In the genomic region with DNA sequence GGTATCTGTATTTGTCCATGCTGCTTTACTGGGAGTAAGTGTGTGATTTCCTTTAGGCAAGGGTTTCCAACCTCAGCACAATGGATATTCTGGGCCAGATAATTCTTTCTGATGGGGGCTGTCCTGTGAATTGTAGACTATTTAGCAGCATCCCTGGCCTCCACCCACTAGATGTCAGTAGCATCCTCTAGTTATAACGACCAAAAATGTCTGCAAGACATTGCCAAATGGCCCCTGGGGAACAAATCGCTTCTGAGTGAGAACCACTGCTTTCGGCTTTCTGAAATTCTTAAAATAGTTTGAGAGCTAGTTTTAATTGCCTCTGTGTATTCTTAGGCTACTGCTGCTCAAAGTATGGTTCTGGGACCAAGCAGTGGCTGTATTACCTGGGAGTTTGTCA, we compare ENCODE assay signal across 8 cellular contexts.
DNase-seq lines count a peak whose midpoint lies in the region; ATAC-seq and TF ChIP-seq lines count a peak whose summit lies in the region.

No MANE protein-coding gene starts in this region.

- H3K27me3 ChIP-seq in prostate gland (replicated peaks; ENCODE audit: insufficient read depth) = no peaks in the 10 kb centered on the region

- ATAC-seq in GM18499 (IDR thresholded peaks at IDR 0.05; ENCODE audit: insufficient read depth, unreplicated experiment) (peak; percentile 63), HG02884 (IDR thresholded peaks at IDR 0.05; ENCODE audit: unreplicated experiment) (peak; percentile 50), HG03196 (IDR thresholded peaks at IDR 0.05; ENCODE audit: unreplicated experiment) (no peak), HG03139 (IDR thresholded peaks at IDR 0.05; ENCODE audit: unreplicated experiment) (no peak)

- no peaks in the 10 kb centered on the region for H3K36me3 ChIP-seq in prostate gland

- no peak for TF ChIP-seq POLR2A in prostate gland (IDR thresholded peaks at IDR 0.05)

- 74% methylated on average over 3 of the region's 3 CpGs for WGBS in prostate gland

- no peaks in the 10 kb centered on the region for H3K9me3 ChIP-seq in prostate gland

- no peak overlapping the region for H3K4me3 ChIP-seq in prostate gland

- no peak overlapping the region for H3K27ac ChIP-seq in prostate gland

- DNase-seq in activated naive CD8-positive, alpha-beta T cell treated with anti-CD3 and anti-CD28 coated beads for 36 hours = peak; percentile 3
- peak; percentile 73 for DNase-seq in myocyte (ENCODE audit: low read depth)
- DNase-seq in cerebellar nuclear complex (lab: John Stamatoyannopoulos, UW) = no peak
- no peak for DNase-seq in prostate gland (ENCODE audit: low spot score)

- no peaks in the 10 kb centered on the region for H3K27me3 Mint-ChIP-seq in activated naive CD8-positive, alpha-beta T cell treated with anti-CD3 and anti-CD28 coated beads for 36 hours

- H3K9me3 Mint-ChIP-seq in activated naive CD8-positive, alpha-beta T cell treated with anti-CD3 and anti-CD28 coated beads for 36 hours = no peaks in the 10 kb centered on the region

- TF ChIP-seq CTCF in prostate gland (IDR thresholded peaks at IDR 0.05) = no peak

- H3K4me1 Mint-ChIP-seq in activated naive CD8-positive, alpha-beta T cell treated with anti-CD3 and anti-CD28 coated beads for 36 hours = no peaks in the 10 kb centered on the region

- H3K4me1 ChIP-seq in prostate gland (replicated peaks) = no peaks in the 10 kb centered on the region

- H3K4me3 Mint-ChIP-seq in activated naive CD8-positive, alpha-beta T cell treated with anti-CD3 and anti-CD28 coated beads for 36 hours = no peak overlapping the region

- no peak overlapping the region for H3K27ac Mint-ChIP-seq in activated naive CD8-positive, alpha-beta T cell treated with anti-CD3 and anti-CD28 coated beads for 36 hours

- H3K36me3 Mint-ChIP-seq in activated naive CD8-positive, alpha-beta T cell treated with anti-CD3 and anti-CD28 coated beads for 36 hours = no peaks in the 10 kb centered on the region

- intact Hi-C loops in prostate gland (cut with DNase I) = no loop called here

Comparison
In these comparisons a context has a peak if more than half of its experiments do, and no peak if none do; other contexts are left out.
1. ATAC-seq: peak in GM18499 (single experiment) and HG02884 (single experiment); none in HG03196 (single experiment) and HG03139 (single experiment).
2. DNase-seq: peak in activated naive CD8-positive, alpha-beta T cell treated with anti-CD3 and anti-CD28 coated beads for 36 hours (single experiment) and myocyte (single experiment); none in cerebellar nuclear complex (0 of 2) and prostate gland (single experiment).